10 cellular contexts compared by ENCODE assay signal in genomic region chr2:241859017-241859435, GRCh38. TPM values are rescaled to one million over a fixed set of nuclear protein-coding genes. Genes with fewer than 3 reads are reported as not detected.
A peak's percentile ranks its signal among the peaks of the same experiment; 100 is the strongest.
DNase-seq lines count a peak whose midpoint lies in the region; ATAC-seq, FAIRE-seq and TF ChIP-seq lines count a peak whose summit lies in the region.
"Had no signal": no experiment of that assay in that cellular context is flagged by ENCODE, and none has a peak within 500 bp of the region (broad histone marks: within the 10 kb centered on the region; RNA-seq: fewer than 3 reads in every experiment).

No MANE protein-coding gene starts in this region.

- H3K27ac Mint-ChIP-seq in activated naive CD4-positive, alpha-beta T cell treated with anti-CD3 and anti-CD28 coated beads, Interleukin-2, amount 50 U/mL, for 24 hours, result no peak overlapping the region

- H3K9me3 ChIP-seq in esophagus squamous epithelium (no peaks in the 10 kb centered on the region), tibial nerve (no peaks in the 10 kb centered on the region)

- TF ChIP-seq CTCF in esophagus squamous epithelium (IDR thresholded peaks at IDR 0.05) (no peak), tibial nerve (IDR thresholded peaks at IDR 0.05) (no peak)

- H3K9me3 Mint-ChIP-seq in activated naive CD4-positive, alpha-beta T cell treated with anti-CD3 and anti-CD28 coated beads, Interleukin-2, amount 50 U/mL, for 24 hours, result no peaks in the 10 kb centered on the region

- peak overlapping the region in 3 of 4 donors; percentile 21 to 52 (median 38) for H3K4me3 ChIP-seq in esophagus squamous epithelium
- H3K4me3 ChIP-seq in tibial nerve, result peak overlapping the region in 2 of 4 donors; percentile 32 to 38

- TF ChIP-seq POLR2A in esophagus squamous epithelium (IDR thresholded peaks at IDR 0.05) (no peak), tibial nerve (IDR thresholded peaks at IDR 0.05) (no peak)

- H3K27ac ChIP-seq in esophagus squamous epithelium, result peak overlapping the region; percentile 66 to 91 (median 80)
- peak overlapping the region; percentile 71 to 94 (median 84) for H3K27ac ChIP-seq in tibial nerve

- H3K4me1 Mint-ChIP-seq in activated naive CD4-positive, alpha-beta T cell treated with anti-CD3 and anti-CD28 coated beads, Interleukin-2, amount 50 U/mL, for 24 hours, result peaks cover 44% of the 10 kb centered on the region

- H3K36me3 ChIP-seq in esophagus squamous epithelium (no peaks in the 10 kb centered on the region), tibial nerve (no peaks in the 10 kb centered on the region)

- 7 to 17% methylated on average over 6 of the region's 9 CpGs for WGBS in esophagus squamous epithelium, 2 donors
- 26 to 31% methylated on average over 9 of the region's 9 CpGs for WGBS in tibial nerve, 2 donors

- peaks cover 0 to 53% (median 4%) of the 10 kb centered on the region in 4 donors for H3K27me3 ChIP-seq in esophagus squamous epithelium
- peaks cover 0 to 25% of the 10 kb centered on the region in 2 donors for H3K27me3 ChIP-seq in tibial nerve

- peaks cover 2% of the 10 kb centered on the region for H3K27me3 Mint-ChIP-seq in activated naive CD4-positive, alpha-beta T cell treated with anti-CD3 and anti-CD28 coated beads, Interleukin-2, amount 50 U/mL, for 24 hours

- peaks cover 11 to 41% (median 27%) of the 10 kb centered on the region in 3 donors for H3K4me1 ChIP-seq in esophagus squamous epithelium
- H3K4me1 ChIP-seq in tibial nerve, result peaks cover 0 to 39% (median 20%) of the 10 kb centered on the region in 4 donors

- intact Hi-C loops in esophagus squamous epithelium (cut with DNase I), result no loop called here

- DNase-seq in activated naive CD4-positive, alpha-beta T cell treated with anti-CD3 and anti-CD28 coated beads, Interleukin-2, amount 50 U/mL, for 16 hours, result no peak
- DNase-seq in esophagus squamous epithelium (lab: John Stamatoyannopoulos, UW) (no peak), tibial nerve (ENCODE audit: low spot score in 2 of 2) (no peak), GM19239 (ENCODE audit: insufficient read length, low spot score) (no peak), C1 segment of cervical spinal cord (lab: John Stamatoyannopoulos, UW) (no peak), HCEC 1CT (no peak)

- H3K4me3 Mint-ChIP-seq in activated naive CD4-positive, alpha-beta T cell treated with anti-CD3 and anti-CD28 coated beads, Interleukin-2, amount 50 U/mL, for 24 hours, result peak overlapping the region; percentile 83

- no peak for TF ChIP-seq EP300 in tibial nerve (IDR thresholded peaks at IDR 0.05)

- FAIRE-seq in GM19239 (lab: Jason Lieb, UNC), result no peak

- H3K36me3 Mint-ChIP-seq in activated naive CD4-positive, alpha-beta T cell treated with anti-CD3 and anti-CD28 coated beads, Interleukin-2, amount 50 U/mL, for 24 hours, result no peaks in the 10 kb centered on the region
- H3K36me3 Mint-ChIP-seq: CD14-positive monocyte had no signal

- ATAC-seq in HG03432 (IDR thresholded peaks at IDR 0.05; ENCODE audit: unreplicated experiment), result peak; percentile 20

RNA-seq across cellular contexts. Expression of gene PDCD1, which starts 0.3 kb away (rescaled TPM):
- total RNA-seq in esophagus squamous epithelium (1 to 10 TPM; 1.2 to 2.5 (median 1.5) TPM), tibial nerve (under 1 TPM in 3 of 4 donors, not detected in 1; 0.22 to 0.60 (median 0.42) TPM)
- total RNA-seq: RPMI7951 had no signal

RNA-seq across cellular contexts. Expression of gene RTP5, which starts 10.5 kb away (rescaled TPM):
- total RNA-seq in esophagus squamous epithelium (under 1 TPM in 2 of 4 donors, not detected in 2; 0.12 to 0.19 TPM), tibial nerve (not detected)
- total RNA-seq: RPMI7951 had no signal

RNA-seq across cellular contexts. Expression of gene NEU4, which starts 50.0 kb away (rescaled TPM):
- total RNA-seq in esophagus squamous epithelium, result not detected
- total RNA-seq in tibial nerve, result 1 to 10 TPM in 2 of 4 donors, not detected in 2; 1.1 to 1.6 TPM
- total RNA-seq: RPMI7951 had no signal
